ENCODE assay signal across 8 cellular contexts in genomic region chr6:27479319-27480182, GRCh38. TPM values are rescaled to one million over a fixed set of nuclear protein-coding genes. Genes with fewer than 3 reads are reported as not detected.
DNase-seq lines count a peak whose midpoint lies in the region; ATAC-seq and TF ChIP-seq lines count a peak whose summit lies in the region.

No MANE protein-coding gene starts in this region.

- H3K27ac ChIP-seq in iPS DF 6.9 (ENCODE audit: low read length) (no peak overlapping the region), gastrocnemius medialis (peak overlapping the region; percentile 89 to 94 (median 90))

- H3K36me3 ChIP-seq in iPS DF 6.9 (ENCODE audit: control insufficient read depth, insufficient read depth, low read length) (no peaks in the 10 kb centered on the region), gastrocnemius medialis (no peaks in the 10 kb centered on the region)

- H3K4me1 ChIP-seq in iPS DF 6.9 (ENCODE audit: control insufficient read depth, insufficient read depth, low read length): no peaks in the 10 kb centered on the region
- peaks cover 0 to 11% of the 10 kb centered on the region in 2 donors for H3K4me1 ChIP-seq in gastrocnemius medialis

- peak; percentile 55 for ATAC-seq in HG02938 (IDR thresholded peaks at IDR 0.05; ENCODE audit: unreplicated experiment)
- ATAC-seq in gastrocnemius medialis: peak; percentile 87 to 89

- intact Hi-C loops in gastrocnemius medialis (cut with DNase I; ENCODE audit: low total_unique reads): loop anchor here (1.0 to 10.0 kb wide), 12 partner anchors 40 to 1455 kb away; partner anchors contain the start of gene ZSCAN26

- TF ChIP-seq POLR2A in gastrocnemius medialis (IDR thresholded peaks at IDR 0.05): peak; percentile 23 to 36

- H3K27me3 ChIP-seq in iPS DF 6.9 (ENCODE audit: control insufficient read depth, insufficient read depth, low read length): no peaks in the 10 kb centered on the region
- no peaks in the 10 kb centered on the region for H3K27me3 ChIP-seq in gastrocnemius medialis

- DNase-seq in NCI-H2107 treated with DMSO at 0.1 percent for 48 hours (lab: John Stamatoyannopoulos, UW; ENCODE audit: unreplicated experiment) (peak; percentile 20), NCI-H2107 (lab: John Stamatoyannopoulos, UW) (no peak), NCI-H187 (lab: John Stamatoyannopoulos, UW) (peak; percentile 6 to 75), T1000 (lab: John Stamatoyannopoulos, UW) (peak; percentile 83), astrocyte of the hippocampus (ENCODE audit: low read depth, low spot score) (peak; percentile 93), iPS DF 6.9 (ENCODE audit: low read depth, low spot score) (no peak), gastrocnemius medialis (peak; percentile 49 to 53)

- in situ Hi-C loops in gastrocnemius medialis (cut with MboI; ENCODE audit: low sequenced_read_pairs in 4 of 4): loop anchor here in 2 of 4 donors (10.0 kb wide), 2 partner anchors 305 to 415 kb away; a partner anchor contains a TSS

- no peaks in the 10 kb centered on the region for H3K9me3 ChIP-seq in iPS DF 6.9 (ENCODE audit: control insufficient read depth, insufficient read depth, low read length)
- H3K9me3 ChIP-seq in gastrocnemius medialis: no peaks in the 10 kb centered on the region

- WGBS in iPS DF 6.9 (ENCODE audit: insufficient coverage, insufficient read length): no CpG with 5 or more reads among the region's 33 CpGs

- no peak for TF ChIP-seq CTCF in gastrocnemius medialis (IDR thresholded peaks at IDR 0.05 in 4 of 5, conservative IDR thresholded peaks at IDR 0.05 in 1 of 5)

- peak overlapping the region; percentile 91; the same call in 1 of the 2 replicates for H3K4me3 ChIP-seq in iPS DF 6.9 (ENCODE audit: low read length)
- H3K4me3 ChIP-seq in gastrocnemius medialis: peak overlapping the region; percentile 71 to 87 (median 80)

RNA-seq across cellular contexts. Expression of gene ZNF184, which starts 6.6 kb away (rescaled TPM):
- 1 to 10 TPM; 3.9 to 6.0 (median 4.4) TPM for total RNA-seq in gastrocnemius medialis

Comparison
In these comparisons a context has a peak if more than half of its experiments do, and no peak if none do; other contexts are left out.
1. DNase-seq: peak in NCI-H2107 treated with DMSO at 0.1 percent for 48 hours (single experiment), NCI-H187 (2 of 2), T1000 (single experiment), astrocyte of the hippocampus (single experiment) and gastrocnemius medialis (2 of 2); none in NCI-H2107 (single experiment) and iPS DF 6.9 (single experiment).